8 cellular contexts compared by ENCODE assay signal in genomic region chr2:236343400-236344161, GRCh38.
A peak's percentile ranks its signal among the peaks of the same experiment; 100 is the strongest.
DNase-seq lines count a peak whose midpoint lies in the region; ATAC-seq and TF ChIP-seq lines count a peak whose summit lies in the region.

No MANE protein-coding gene starts in this region.

- no peaks in the 10 kb centered on the region for H3K36me3 Mint-ChIP-seq in CD14-positive monocyte
- no peaks in the 10 kb centered on the region for H3K36me3 Mint-ChIP-seq in activated CD4-positive, alpha-beta T cell treated with anti-CD3 and anti-CD28 coated beads, Interleukin-2, amount 10 ng/mL, durations not matched to agents 24 days and 14 days (ENCODE audit: low read depth)
- peaks cover 14% of the 10 kb centered on the region for H3K36me3 Mint-ChIP-seq in nephron (ENCODE audit: low read depth)

- ATAC-seq in GM21515 (IDR thresholded peaks at IDR 0.05; ENCODE audit: unreplicated experiment) (peak; percentile 62), esophagus mucosa (peak; percentile 39), GM21529 (IDR thresholded peaks at IDR 0.05; ENCODE audit: unreplicated experiment) (no peak)

- peaks cover 0 to 1% (median 0%) of the 10 kb centered on the region in 7 donors for H3K9me3 Mint-ChIP-seq in CD14-positive monocyte
- H3K9me3 Mint-ChIP-seq in activated CD4-positive, alpha-beta T cell treated with anti-CD3 and anti-CD28 coated beads, Interleukin-2, amount 10 ng/mL, durations not matched to agents 24 days and 14 days, result no peaks in the 10 kb centered on the region
- H3K9me3 Mint-ChIP-seq in nephron, result peaks cover 6% of the 10 kb centered on the region

- peaks cover 4% of the 10 kb centered on the region for H3K4me1 ChIP-seq in vagina

- no peaks in the 10 kb centered on the region for H3K9me3 ChIP-seq in vagina

- H3K36me3 ChIP-seq in vagina, result no peaks in the 10 kb centered on the region

- intact Hi-C loops in CD14-positive monocyte (cut with micrococcal nuclease) (no loop called here), vagina (cut with DNase I) (no loop called here)
- intact Hi-C loops in activated CD4-positive, alpha-beta T cell treated with anti-CD3 and anti-CD28 coated beads, Interleukin-2, amount 10 ng/mL, durations not matched to agents 24 days and 14 days (cut with micrococcal nuclease), result loop anchor here (1.0 kb wide), 1 partner anchor 729 kb away; no protein-coding TSS in a partner anchor

- H3K27ac Mint-ChIP-seq in CD14-positive monocyte (no peak overlapping the region), nephron (peak overlapping the region in 2 of 3 experiments; percentile 26 to 69)
- H3K27ac Mint-ChIP-seq in activated CD4-positive, alpha-beta T cell treated with anti-CD3 and anti-CD28 coated beads, Interleukin-2, amount 10 ng/mL, durations not matched to agents 24 days and 14 days, result no peak overlapping the region

- H3K27me3 Mint-ChIP-seq in CD14-positive monocyte (ENCODE audit: low read depth in 3 of 3), result peaks cover 3 to 13% (median 6%) of the 10 kb centered on the region in 3 donors
- H3K27me3 Mint-ChIP-seq in activated CD4-positive, alpha-beta T cell treated with anti-CD3 and anti-CD28 coated beads, Interleukin-2, amount 10 ng/mL, durations not matched to agents 24 days and 14 days, result no peaks in the 10 kb centered on the region
- H3K27me3 Mint-ChIP-seq in nephron (ENCODE audit: low read depth), result peaks cover 30% of the 10 kb centered on the region

- H3K4me1 Mint-ChIP-seq in CD14-positive monocyte, result no peaks in the 10 kb centered on the region
- H3K4me1 Mint-ChIP-seq in activated CD4-positive, alpha-beta T cell treated with anti-CD3 and anti-CD28 coated beads, Interleukin-2, amount 10 ng/mL, durations not matched to agents 24 days and 14 days, result no peaks in the 10 kb centered on the region
- peaks cover 10% of the 10 kb centered on the region for H3K4me1 Mint-ChIP-seq in nephron

- no peak overlapping the region for H3K27ac ChIP-seq in vagina

- no peak for TF ChIP-seq POLR2A in vagina (IDR thresholded peaks at IDR 0.05)

- H3K4me3 ChIP-seq in vagina, result no peak overlapping the region

- no peak overlapping the region for H3K4me3 Mint-ChIP-seq in CD14-positive monocyte
- H3K4me3 Mint-ChIP-seq in activated CD4-positive, alpha-beta T cell treated with anti-CD3 and anti-CD28 coated beads, Interleukin-2, amount 10 ng/mL, durations not matched to agents 24 days and 14 days, result no peak overlapping the region
- no peak overlapping the region for H3K4me3 Mint-ChIP-seq in nephron

- H3K27me3 ChIP-seq in vagina, result no peaks in the 10 kb centered on the region

- TF ChIP-seq CTCF in CD14-positive monocyte (IDR thresholded peaks at IDR 0.05) (peak; percentile 77), nephron (IDR thresholded peaks at IDR 0.05; ENCODE audit: unreplicated experiment in 3 of 3) (peak; percentile 69 to 79 (median 75)), vagina (IDR thresholded peaks at IDR 0.05) (peak; percentile 42 to 64 (median 53))

- DNase-seq in CD14-positive monocyte (ENCODE audit: low spot score) (no peak), NCI-H345 (lab: John Stamatoyannopoulos, UW) (peak; percentile 74), vagina (ENCODE audit: extremely low spot score in 2 of 2) (peak; percentile 77 to 83)
- DNase-seq in activated CD4-positive, alpha-beta T cell treated with anti-CD3 and anti-CD28 coated beads, Interleukin-2, amount 10 ng/mL, durations not matched to agents 24 days and 14 days, result peak; percentile 80

Comparison
In these comparisons a context has a peak if more than half of its experiments do, and no peak if none do; other contexts are left out.
1. H3K27ac Mint-ChIP-seq: peak in nephron (2 of 3); none in CD14-positive monocyte (0 of 7) and activated CD4-positive, alpha-beta T cell treated with anti-CD3 and anti-CD28 coated beads, Interleukin-2, amount 10 ng/mL, durations not matched to agents 24 days and 14 days (single experiment).
2. Peak in every context shown above with its lines, with median percentiles within 50 percentile points of each other: CTCF ChIP-seq.